In the genomic region with DNA sequence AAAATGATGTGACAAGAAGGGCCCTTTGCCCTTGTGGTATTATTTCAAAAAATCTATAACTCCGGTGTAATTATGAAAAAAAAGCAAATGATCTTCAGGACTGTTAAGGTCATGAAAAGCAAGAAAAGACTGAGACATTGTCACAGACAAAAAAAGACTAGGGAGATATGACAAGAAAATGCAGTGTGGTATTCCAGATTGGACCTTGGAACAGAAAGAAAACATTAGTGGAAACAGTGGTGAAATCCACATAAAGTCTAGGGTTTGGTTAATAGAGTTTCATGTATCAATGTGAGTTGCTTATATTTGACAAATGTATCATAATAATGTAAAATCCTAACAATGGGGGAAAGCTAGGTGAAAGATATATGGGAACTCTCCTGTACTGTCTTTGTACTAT, we compare ENCODE assay signal across 35 cellular contexts. TPM values are rescaled to one million over a fixed set of nuclear protein-coding genes. Genes with fewer than 3 reads are reported as not detected.
"Had no signal": no experiment of that assay in that cellular context is flagged by ENCODE, and none has a peak within 500 bp of the region (broad histone marks: within the 10 kb centered on the region; RNA-seq: fewer than 3 reads in every experiment).

No MANE protein-coding gene starts in this region.

- FAIRE-seq: K562 had no signal

- DNase-seq: activated CD4-positive, alpha-beta T cell treated with anti-CD3 and anti-CD28 coated beads for 1 hour; activated CD4-positive, alpha-beta T cell treated with anti-CD3 and anti-CD28 coated beads, Interleukin-2, amount 10 ng/mL, durations not matched to agents 24 days and 14 days; activated CD4-positive, alpha-beta T cell treated with anti-CD3 and anti-CD28 coated beads, Interleukin-2, amount 50 U/mL, for 4 hours; activated CD4-positive, CD25-positive, alpha-beta regulatory T cell; activated CD8-positive, alpha-beta T cell treated with anti-CD3 and anti-CD28 coated beads, Interleukin-2, amount 10 ng/mL, durations not matched to agents 7 days and 5 days; activated gamma-delta T cell; activated naive CD4-positive, alpha-beta T cell treated with Interleukin-2 at 50 U/mL for 16 hours; activated naive CD8-positive, alpha-beta T cell treated with anti-CD3 and anti-CD28 coated beads, Interleukin-2, amount 50 U/mL, for 24 hours; activated T-cell treated with anti-CD3 and anti-CD28 coated beads, Interleukin-2, amount 50 U/mL, for 24 hours; anterior cingulate cortex; brain microvascular endothelial cell; central memory CD4-positive, alpha-beta T cell; NCI-H1105; NCI-H1417 treated with DMSO at 0.1 percent for 48 hours; NCI-H187 treated with DMSO at 0.1 percent for 48 hours; NCI-H2081; NCI-H2171 treated with DMSO at 0.1 percent for 48 hours; NCI-H2227 treated with DMSO at 0.1 percent for 48 hours; NCI-H446; NCI-H510A treated with DMSO at 0.1 percent for 48 hours; NCI-H69; SHP77; SJCRH30; T1000; WERI-Rb-1 had no signal

- H3K4me1 Mint-ChIP-seq: activated CD4-positive, alpha-beta T cell treated with anti-CD3 and anti-CD28 coated beads, Interleukin-2, amount 10 ng/mL, durations not matched to agents 24 days and 14 days; activated T-helper 17 cell treated with anti-CD3 and anti-CD28 coated beads, Interleukin-2, amount 50 U/mL, for 72 hours had no signal

- H3K9me3 Mint-ChIP-seq: activated CD4-positive, alpha-beta T cell treated with anti-CD3 and anti-CD28 coated beads, Interleukin-2, amount 10 ng/mL, durations not matched to agents 24 days and 14 days; activated naive CD8-positive, alpha-beta T cell treated with anti-CD3 and anti-CD28 coated beads, Interleukin-2, amount 50 U/mL, for 24 hours; activated T-cell treated with anti-CD3 and anti-CD28 coated beads, Interleukin-2, amount 50 U/mL, for 24 hours; activated T-helper 17 cell treated with anti-CD3 and anti-CD28 coated beads, Interleukin-2, amount 50 U/mL, for 72 hours had no signal

- H3K27me3 Mint-ChIP-seq: activated CD4-positive, alpha-beta T cell treated with anti-CD3 and anti-CD28 coated beads, Interleukin-2, amount 10 ng/mL, durations not matched to agents 24 days and 14 days had no signal

- H3K36me3 ChIP-seq: brain microvascular endothelial cell, SJCRH30, WERI-Rb-1 had no signal

- H3K27ac ChIP-seq: brain microvascular endothelial cell, SJCRH30, SK-N-MC, WERI-Rb-1 had no signal

- H3K9me3 ChIP-seq: SJCRH30 had no signal

- H3K27ac Mint-ChIP-seq: activated CD4-positive, alpha-beta T cell treated with anti-CD3 and anti-CD28 coated beads, Interleukin-2, amount 10 ng/mL, durations not matched to agents 24 days and 14 days; activated CD8-positive, alpha-beta T cell treated with anti-CD3 and anti-CD28 coated beads, Interleukin-2, amount 10 ng/mL, durations not matched to agents 7 days and 5 days; activated naive CD8-positive, alpha-beta T cell; activated naive CD8-positive, alpha-beta T cell treated with anti-CD3 and anti-CD28 coated beads, Interleukin-2, amount 50 U/mL, for 24 hours; activated T-cell treated with anti-CD3 and anti-CD28 coated beads, Interleukin-2, amount 50 U/mL, for 24 hours; activated T-helper 17 cell treated with anti-CD3 and anti-CD28 coated beads, Interleukin-2, amount 50 U/mL, for 72 hours had no signal

- ATAC-seq: activated CD8-positive, alpha-beta T cell treated with anti-CD3 and anti-CD28 coated beads, Interleukin-2, amount 10 ng/mL, durations not matched to agents 7 days and 5 days; activated naive CD8-positive, alpha-beta T cell treated with anti-CD3 and anti-CD28 coated beads, Interleukin-2, amount 50 U/mL, for 24 hours; activated T-helper 17 cell treated with anti-CD3 and anti-CD28 coated beads, Interleukin-2, amount 50 U/mL, for 72 hours; K562; Panc1 had no signal

- H3K36me3 Mint-ChIP-seq: activated naive CD8-positive, alpha-beta T cell had no signal

- H3K4me1 ChIP-seq: SJCRH30 had no signal

- H3K4me3 Mint-ChIP-seq: activated CD4-positive, alpha-beta T cell treated with anti-CD3 and anti-CD28 coated beads, Interleukin-2, amount 10 ng/mL, durations not matched to agents 24 days and 14 days; activated CD8-positive, alpha-beta T cell treated with anti-CD3 and anti-CD28 coated beads, Interleukin-2, amount 10 ng/mL, durations not matched to agents 7 days and 5 days; activated naive CD8-positive, alpha-beta T cell; activated naive CD8-positive, alpha-beta T cell treated with anti-CD3 and anti-CD28 coated beads, Interleukin-2, amount 50 U/mL, for 24 hours; activated T-cell treated with anti-CD3 and anti-CD28 coated beads, Interleukin-2, amount 50 U/mL, for 24 hours; activated T-helper 17 cell treated with anti-CD3 and anti-CD28 coated beads, Interleukin-2, amount 50 U/mL, for 72 hours had no signal

- H3K27me3 ChIP-seq: brain microvascular endothelial cell, SJCRH30 had no signal

- H3K4me3 ChIP-seq: K562, SJCRH30, SK-N-MC had no signal

RNA-seq across cellular contexts. Expression of a gene that starts 26.8 kb away (rescaled TPM):
- total RNA-seq: cerebellum, K562, M059J, RPMI7951, SJCRH30 had no signal

RNA-seq across cellular contexts. Expression of a gene that starts 29.6 kb away (rescaled TPM):
- total RNA-seq: activated CD4-positive, alpha-beta T cell treated with anti-CD3 and anti-CD28 coated beads, Interleukin-2, amount 10 ng/mL, durations not matched to agents 24 days and 14 days; activated CD8-positive, alpha-beta T cell treated with anti-CD3 and anti-CD28 coated beads, Interleukin-2, amount 10 ng/mL, durations not matched to agents 7 days and 5 days; activated T-helper 17 cell treated with anti-CD3 and anti-CD28 coated beads, Interleukin-2, amount 50 U/mL, for 72 hours; cerebellum; K562; M059J; RPMI7951; SJCRH30; T-helper 1 cell treated with Interleukin-12 subunit alpha and Interleukin-12 subunit beta and Interleukin-4 antibody, amounts not matched to agents 30 ng/mL and 1 ng/mL, for 36 hours; T-helper 2 cell treated with Interferon-gamma antibody and Interleukin-4, amounts not matched to agents 100 ng/mL and 5 ng/mL, for 36 hours had no signal
- polyA plus RNA-seq: K562 had no signal
